8 cellular contexts compared by ENCODE assay signal in the genomic region with DNA sequence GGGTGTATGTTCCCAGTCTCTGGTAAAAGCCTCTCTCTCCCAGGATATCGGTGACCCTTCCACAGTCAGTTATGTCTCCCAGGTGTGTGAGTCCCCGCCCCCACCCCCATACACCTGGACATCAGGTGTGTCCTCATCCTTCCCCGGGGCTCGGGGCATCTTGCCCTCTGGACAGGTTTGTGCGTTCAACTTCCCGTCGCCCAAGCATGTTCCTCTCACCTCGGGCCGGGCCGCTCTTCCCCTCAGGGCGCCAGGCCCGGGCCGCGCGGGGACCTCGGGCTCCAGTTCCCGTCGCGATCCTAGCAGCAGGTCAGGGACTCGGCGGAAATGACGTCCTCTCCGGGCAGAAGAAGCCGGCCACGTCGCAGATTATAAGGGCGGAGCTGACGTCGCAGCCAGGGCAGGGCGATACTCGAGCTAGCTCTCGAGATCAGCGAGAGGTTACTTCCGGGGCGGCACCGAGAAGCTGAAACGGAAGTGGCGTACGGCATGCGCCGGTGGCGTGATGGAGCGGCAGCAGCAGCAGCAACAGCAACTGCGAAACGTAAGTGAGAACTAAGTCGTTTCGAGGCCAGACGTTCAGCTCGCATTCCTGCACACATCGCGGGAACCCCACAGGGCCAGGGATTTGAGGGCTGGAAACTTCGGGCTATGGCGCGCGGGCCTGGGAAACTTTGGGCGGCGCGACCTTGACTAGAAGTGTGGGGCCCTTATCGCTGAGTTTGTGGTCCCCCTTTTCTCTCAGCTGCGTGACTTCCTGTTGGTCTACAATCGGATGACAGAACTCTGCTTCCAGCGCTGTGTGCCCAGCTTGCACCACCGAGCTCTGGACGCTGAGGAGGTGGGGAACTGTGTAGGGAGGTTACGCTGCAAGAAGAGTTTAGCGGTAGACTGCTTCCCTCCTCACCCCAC. TPM values are rescaled to one million over a fixed set of nuclear protein-coding genes. Genes with fewer than 3 reads are reported as not detected.
DNase-seq lines count a peak whose midpoint lies in the region; ATAC-seq and TF ChIP-seq lines count a peak whose summit lies in the region.

ARFIP2 (minus strand) TSS at position 320 of the 912 bp plus-strand sequence. CDS start 910 bp downstream, outside the sequence.
A gene with protein sequence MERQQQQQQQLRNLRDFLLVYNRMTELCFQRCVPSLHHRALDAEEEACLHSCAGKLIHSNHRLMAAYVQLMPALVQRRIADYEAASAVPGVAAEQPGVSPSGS (plus strand): TSS at position 490 of the 912 bp plus-strand sequence. CDS start 16 bp downstream, at position 506.

- TF ChIP-seq POLR2A in GM15510 (IDR thresholded peaks at IDR 0.05; ENCODE audit: borderline replicate concordance, extremely low read depth, insufficient read length) = peak; percentile 94

- peak within 1 kb of the TSS; percentile 96 for H3K4me3 Mint-ChIP-seq in T-helper 17 cell
- H3K4me3 Mint-ChIP-seq in progenitor cell of endocrine pancreas (ENCODE audit: low read depth) = peak within 1 kb of the TSS; percentile 97

- peaks cover 38% of the 10 kb centered on the region for H3K4me1 ChIP-seq in left ventricle myocardium inferior

- peak; percentile 99 for ATAC-seq in HG02885 (IDR thresholded peaks at IDR 0.05; ENCODE audit: poor library complexity, unreplicated experiment)
- peak; percentile 96 for ATAC-seq in T-helper 17 cell

- H3K9me3 Mint-ChIP-seq in progenitor cell of endocrine pancreas (ENCODE audit: low read depth) = no peaks in the 10 kb centered on the region

- DNase-seq in NCI-H1694 treated with DMSO at 0.1 percent for 48 hours (lab: John Stamatoyannopoulos, UW) (peak; percentile 87), T-helper 17 cell (peak; percentile 89 to 93 (median 90)), amygdala (lab: John Stamatoyannopoulos, UW) (peak; percentile 72 to 100 (median 98)), left ventricle myocardium inferior (peak; percentile 99), progenitor cell of endocrine pancreas (ENCODE audit: low spot score, unreplicated experiment) (peak; percentile 90), ureter (ENCODE audit: low spot score) (peak; percentile 98)

- H3K27me3 Mint-ChIP-seq in T-helper 17 cell = no peaks in the 10 kb centered on the region
- H3K27me3 Mint-ChIP-seq in progenitor cell of endocrine pancreas = no peaks in the 10 kb centered on the region

- H3K4me1 Mint-ChIP-seq in T-helper 17 cell (peaks cover 28% of the 10 kb centered on the region), progenitor cell of endocrine pancreas (ENCODE audit: low read depth) (peaks cover 19% of the 10 kb centered on the region)

- H3K27ac Mint-ChIP-seq in T-helper 17 cell (peak within 1 kb of the TSS; percentile 94), progenitor cell of endocrine pancreas (peak within 1 kb of the TSS; percentile 98)

- H3K27me3 ChIP-seq in left ventricle myocardium inferior (ENCODE audit: low read depth) = no peaks in the 10 kb centered on the region

- H3K9me3 ChIP-seq in T-helper 17 cell (ENCODE audit: control insufficient read depth, low read length, poor library complexity, severe bottlenecking) (no peaks in the 10 kb centered on the region), left ventricle myocardium inferior (replicated peaks) (no peaks in the 10 kb centered on the region)

- peaks cover 66% of the 10 kb centered on the region for H3K36me3 ChIP-seq in left ventricle myocardium inferior

- H3K27ac ChIP-seq in left ventricle myocardium inferior (replicated peaks) = peak within 1 kb of the TSS; percentile 93

- peaks cover 17% of the 10 kb centered on the region for H3K36me3 Mint-ChIP-seq in T-helper 17 cell (ENCODE audit: low read depth)
- peaks cover 20% of the 10 kb centered on the region for H3K36me3 Mint-ChIP-seq in progenitor cell of endocrine pancreas (ENCODE audit: insufficient read depth)

- H3K4me3 ChIP-seq in left ventricle myocardium inferior = peak within 1 kb of the TSS; percentile 91

- no peak for TF ChIP-seq CTCF in left ventricle myocardium inferior (IDR thresholded peaks at IDR 0.05; ENCODE audit: borderline replicate concordance)
- TF ChIP-seq CTCF in progenitor cell of endocrine pancreas (IDR thresholded peaks at IDR 0.05; ENCODE audit: unreplicated experiment) = no peak

- intact Hi-C loops in left ventricle myocardium inferior (cut with micrococcal nuclease) = no loop called here

RNA-seq across cellular contexts. Expression of gene ARFIP2, which starts in this region (rescaled TPM):
- 10 to 100 TPM; 53.3 to 58.6 TPM for total RNA-seq in T-helper 17 cell
- total RNA-seq in left ventricle myocardium inferior = 16.1 TPM
- total RNA-seq in progenitor cell of endocrine pancreas = 77.0 and 78.1 TPM in 2 replicates
- total RNA-seq in ureter = 49.3 TPM

RNA-seq across cellular contexts. Expression of the second gene that starts in this region (rescaled TPM):
- total RNA-seq in T-helper 17 cell (10 to 100 TPM; 44.5 to 52.3 TPM), left ventricle myocardium inferior (17.9 TPM), progenitor cell of endocrine pancreas (34.2 and 37.5 TPM in 2 replicates), ureter (48.3 TPM)

Comparison
In these comparisons a context has a peak if more than half of its experiments do, and no peak if none do; other contexts are left out.
1. Peak in every context shown above with its lines: DNase-seq, ATAC-seq, H3K4me3 ChIP-seq and H3K27ac ChIP-seq.